ENCODE assay signal across 19 cellular contexts in the genomic region with DNA sequence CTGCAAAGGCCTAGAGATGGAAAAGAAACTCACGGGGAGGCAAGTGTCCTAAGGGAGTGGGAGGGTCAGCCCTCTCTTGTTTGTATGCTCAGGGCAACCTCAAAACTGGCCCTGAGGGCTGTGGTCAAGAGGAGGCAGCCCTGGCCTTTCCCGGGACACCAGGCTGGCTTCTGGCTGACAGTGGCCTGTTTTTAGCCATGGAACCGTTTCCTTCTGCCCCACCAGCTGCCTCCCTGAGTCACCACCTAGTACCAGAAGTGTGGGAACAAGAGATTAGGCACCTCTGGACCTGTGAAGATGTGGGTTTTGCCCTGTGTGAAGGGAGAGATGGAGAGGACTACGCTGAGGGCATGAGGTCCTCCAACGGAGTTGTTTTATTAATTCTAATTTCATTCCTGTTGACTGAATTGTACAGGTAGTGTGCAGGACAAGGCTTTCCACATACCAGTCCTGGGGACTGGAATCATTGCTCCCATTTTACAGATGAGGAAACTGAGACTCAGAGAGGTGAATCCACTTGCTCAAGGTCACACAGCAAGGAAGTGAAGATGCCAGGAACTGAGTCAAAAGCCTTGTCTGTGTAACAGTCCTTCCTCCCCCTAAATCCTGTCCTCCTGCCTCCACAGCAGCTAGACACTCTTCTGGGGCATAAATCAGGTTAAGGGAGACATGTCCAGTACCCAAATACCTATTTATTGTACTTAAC. TPM values are rescaled to one million over a fixed set of nuclear protein-coding genes. Genes with fewer than 3 reads are reported as not detected.
DNase-seq lines count a peak whose midpoint lies in the region; ATAC-seq, FAIRE-seq and TF ChIP-seq lines count a peak whose summit lies in the region.
"Had no signal": no experiment of that assay in that cellular context is flagged by ENCODE, and none has a peak within 500 bp of the region (broad histone marks: within the 10 kb centered on the region; RNA-seq: fewer than 3 reads in every experiment).

No MANE protein-coding gene starts in this region.

- H3K4me1 ChIP-seq in A549 (peaks cover 98% of the 10 kb centered on the region), GM23248 (ENCODE audit: insufficient read depth) (peaks cover 50% of the 10 kb centered on the region), ascending aorta (peaks cover 51 to 76% of the 10 kb centered on the region in 2 donors)

- H3K36me3 ChIP-seq in GM23248 (ENCODE audit: low read depth) (no peaks in the 10 kb centered on the region), ascending aorta (no peaks in the 10 kb centered on the region)

- no peak for TF ChIP-seq EP300 in A549 (IDR thresholded peaks at IDR 0.05)

- H3K4me2 ChIP-seq in A549 (no peak overlapping the region), GM23248 (ENCODE audit: unreplicated experiment) (no peak overlapping the region)
- H3K4me2 ChIP-seq: GM23338 had no signal

- H3K27me3 Mint-ChIP-seq in T-helper 17 cell = no peaks in the 10 kb centered on the region

- peaks cover 24% of the 10 kb centered on the region for H3F3A ChIP-seq in GM23248 (ENCODE audit: insufficient read depth)

- in situ Hi-C loops in GM23248 (cut with MboI) = no loop called here

- H3K4me1 Mint-ChIP-seq in T-helper 17 cell = peaks cover 4% of the 10 kb centered on the region

- ATAC-seq in A549 (no peak), HG03135 (IDR thresholded peaks at IDR 0.05; ENCODE audit: unreplicated experiment) (no peak), T-helper 17 cell (no peak)
- ATAC-seq: GM23338 had no signal

- DNase-seq in A549 (ENCODE audit: low read depth in 1 of 2, low spot score in 1 of 2) = no peak
- DNase-seq in GM23248 = peak; percentile 42
- DNase-seq in ascending aorta (ENCODE audit: low spot score in 2 of 2) = no peak
- DNase-seq in glomerular visceral epithelial cell (ENCODE audit: extremely low spot score) = peak; percentile 88
- DNase-seq in T-helper 17 cell = no peak
- no peak for DNase-seq in retina
- DNase-seq in occipital lobe (lab: John Stamatoyannopoulos, UW) = no peak
- DNase-seq: AML-193, Caco-2, DMS53, GDM1, HFFc6, Kasumi-1, NCI-H1417 treated with DMSO at 0.1 percent for 48 hours, NCI-H2029 treated with DMSO at 0.1 percent for 48 hours, NCI-H524 had no signal

- H3K4me3 ChIP-seq in A549 (no peak overlapping the region), GM23248 (no peak overlapping the region), ascending aorta (no peak overlapping the region)
- H3K4me3 ChIP-seq: GM23338 had no signal

- H3K27ac Mint-ChIP-seq in T-helper 17 cell = no peak overlapping the region
- H3K27ac Mint-ChIP-seq: GM23338, HFFc6 had no signal

- WGBS in A549 (ENCODE audit: missing lambda C conversion rate) = 68% methylated on average over 5 of the region's 5 CpGs
- WGBS in GM23248 (ENCODE audit: low coverage in 1 of 2, low lambda C conversion rate in 2 of 2, missing lambda C conversion rate in 2 of 2), 2 experiments = 69 to 79% methylated on average over 5 of the region's 5 CpGs

- no peak for TF ChIP-seq RAD21 in A549 (conservative IDR thresholded peaks at IDR 0.05 in 1 of 2, IDR thresholded peaks at IDR 0.05 in 1 of 2)

- POLR2A ChIA-PET in A549 (lab: Yijun Ruan, JAX) = no interaction called here

- no peaks in the 10 kb centered on the region for H3K79me2 ChIP-seq in GM23248 (ENCODE audit: insufficient read depth)

- H3K9me2 ChIP-seq in GM23248 (ENCODE audit: insufficient read depth) = no peaks in the 10 kb centered on the region

- no peaks in the 10 kb centered on the region for H3K36me3 Mint-ChIP-seq in T-helper 17 cell (ENCODE audit: low read depth)

- no peak overlapping the region for H3K9ac ChIP-seq in GM23248

- H3K27ac ChIP-seq in A549 (peak overlapping the region; percentile 84 to 86; a peak in 5 of 6 replicates), GM23248 (no peak overlapping the region), ascending aorta (peak overlapping the region; percentile 94 to 95)

- no peaks in the 10 kb centered on the region for H3K9me3 ChIP-seq in A549
- no peaks in the 10 kb centered on the region for H3K9me3 ChIP-seq in GM23248 (ENCODE audit: low read depth)
- no peaks in the 10 kb centered on the region for H3K9me3 ChIP-seq in ascending aorta
- no peaks in the 10 kb centered on the region for H3K9me3 ChIP-seq in T-helper 17 cell (ENCODE audit: control insufficient read depth, low read length, poor library complexity, severe bottlenecking)
- H3K9me3 ChIP-seq: Caco-2 had no signal

- H3K27me3 ChIP-seq in GM23248 (replicated peaks; ENCODE audit: insufficient read depth) = no peaks in the 10 kb centered on the region
- H3K27me3 ChIP-seq in ascending aorta = no peaks in the 10 kb centered on the region

- no peak for TF ChIP-seq POLR2A in A549 (IDR thresholded peaks at IDR 0.05; ENCODE audit: low read length)

- no peaks in the 10 kb centered on the region for H4K20me1 ChIP-seq in GM23248 (ENCODE audit: insufficient read depth)

- FAIRE-seq in A549 (lab: Jason Lieb, UNC) = no peak

- no peak overlapping the region for H3K4me3 Mint-ChIP-seq in T-helper 17 cell
- H3K4me3 Mint-ChIP-seq: GM23338, HFFc6 had no signal

- no peak for TF ChIP-seq CTCF in A549 (IDR thresholded peaks at IDR 0.05)
- TF ChIP-seq CTCF in ascending aorta (IDR thresholded peaks at IDR 0.05) = no peak

- CTCF ChIA-PET in A549 (lab: Yijun Ruan, JAX) = interaction anchor here (0.6 to 14.7 kb wide), 5 partner anchors 13 to 112 kb away, joined by 3 to 145 read pairs (median 3); a partner anchor contains a TSS

- intact Hi-C loops in ascending aorta (cut with DNase I) = loop anchor here (5.0 to 10.0 kb wide), 2 partner anchors 115 to 278 kb away; a partner anchor contains a TSS

- H2AFZ ChIP-seq in GM23248 = no peak overlapping the region

TF ChIP-seq in A549, 52 proteins besides CTCF, POLR2A, EP300 and RAD21 (continues in another document):
- TF ChIP-seq, protein P1, sequence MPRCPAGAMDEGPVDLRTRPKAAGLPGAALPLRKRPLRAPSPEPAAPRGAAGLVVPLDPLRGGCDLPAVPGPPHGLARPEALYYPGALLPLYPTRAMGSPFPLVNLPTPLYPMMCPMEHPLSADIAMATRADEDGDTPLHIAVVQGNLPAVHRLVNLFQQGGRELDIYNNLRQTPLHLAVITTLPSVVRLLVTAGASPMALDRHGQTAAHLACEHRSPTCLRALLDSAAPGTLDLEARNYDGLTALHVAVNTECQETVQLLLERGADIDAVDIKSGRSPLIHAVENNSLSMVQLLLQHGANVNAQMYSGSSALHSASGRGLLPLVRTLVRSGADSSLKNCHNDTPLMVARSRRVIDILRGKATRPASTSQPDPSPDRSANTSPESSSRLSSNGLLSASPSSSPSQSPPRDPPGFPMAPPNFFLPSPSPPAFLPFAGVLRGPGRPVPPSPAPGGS (IDR thresholded peaks at IDR 0.05) = no peak
- TF ChIP-seq RARB (CRISPR knock-in tag; IDR thresholded peaks at IDR 0.05) (no peak), RNF2 (IDR thresholded peaks at IDR 0.05; ENCODE audit: borderline replicate concordance, low read depth) (no peak), MAFK (IDR thresholded peaks at IDR 0.05; ENCODE audit: partially characterized antibody) (no peak), ZFP36 (IDR thresholded peaks at IDR 0.05; ENCODE audit: borderline replicate concordance, partially characterized antibody) (peak; percentile 19), TFCP2L1 (CRISPR knock-in tag; IDR thresholded peaks at IDR 0.05) (no peak), RCOR1 (IDR thresholded peaks at IDR 0.05; ENCODE audit: low read depth, low read length) (no peak), KDM1A (IDR thresholded peaks at IDR 0.05; ENCODE audit: low read depth) (peak; percentile 63; the same call in 1 of the 2 replicates), HOXA7 (CRISPR knock-in tag; IDR thresholded peaks at IDR 0.05) (no peak)

RNA-seq across cellular contexts. Expression of a gene that starts 5.5 kb away (rescaled TPM):
- 1.0 and 1.5 TPM in 2 replicates for polyA plus RNA-seq in A549 (2011; rRNA removed)
- polyA plus RNA-seq in A549 (2012; cell fraction: cytosol; rRNA removed) = 1.5 and 3.0 TPM in 2 replicates
- polyA plus RNA-seq in A549 (2012; cell fraction: nucleus; rRNA removed) = 3.0 and 4.0 TPM in 2 replicates
- polyA plus RNA-seq in A549 (2017; fragmentation: RNase III; extraction: RNeasy Plus Mini Kit Qiagen cat#74134 plus additional on column Dnase treatment) = 1.9 to 3.7 TPM (median 3.4 TPM) in 3 replicates
- polyA minus RNA-seq in A549 (2011; rRNA and poly(A)+ RNA removed) = 0.83 and 1.8 TPM in 2 replicates
- total RNA-seq in GM23248 (2014; rRNA removed; shearing (Covaris generic)) = not detected in 2 replicates
- not detected in 2 replicates for polyA plus RNA-seq in GM23248 (2016; fragmentation: Nextera tagmentation; extraction: Ambion mirVana)
- total RNA-seq in ascending aorta = 21.8 TPM
- not detected for total RNA-seq in T-helper 17 cell
- 0.78 TPM for total RNA-seq in occipital lobe
- total RNA-seq: A673, Caco-2, GM23338, HFFc6 had no signal

RNA-seq across cellular contexts. Expression of a gene that starts 20.8 kb away (rescaled TPM):
- polyA plus RNA-seq in A549 (2011; rRNA removed) = 0.09 and 0.20 TPM in 2 replicates
- 0.53 and 0.70 TPM in 2 replicates for polyA plus RNA-seq in A549 (2012; cell fraction: cytosol; rRNA removed)
- 3.9 and 4.1 TPM in 2 replicates for polyA plus RNA-seq in A549 (2012; cell fraction: nucleus; rRNA removed)
- polyA plus RNA-seq in A549 (2017; fragmentation: RNase III; extraction: RNeasy Plus Mini Kit Qiagen cat#74134 plus additional on column Dnase treatment) = 0.36 to 0.63 TPM (median 0.51 TPM) in 3 replicates
- polyA minus RNA-seq in A549 (2011; rRNA and poly(A)+ RNA removed) = 0.21 and 0.34 TPM in 2 replicates
- total RNA-seq in GM23248 (2014; rRNA removed; shearing (Covaris generic)) = 0.63 TPM in 1 of 2 replicates, not detected in the other
- not detected in 2 replicates for polyA plus RNA-seq in GM23248 (2016; fragmentation: Nextera tagmentation; extraction: Ambion mirVana)
- not detected for total RNA-seq in ascending aorta
- not detected for total RNA-seq in T-helper 17 cell
- total RNA-seq in occipital lobe = 0.78 TPM

RNA-seq across cellular contexts. Expression of a gene that starts 30.4 kb away (rescaled TPM):
- 0.46 and 0.53 TPM in 2 replicates for polyA plus RNA-seq in A549 (2011; rRNA removed)
- polyA plus RNA-seq in A549 (2012; cell fraction: cytosol; rRNA removed) = 0.53 and 1.1 TPM in 2 replicates
- 0.76 and 1.00 TPM in 2 replicates for polyA plus RNA-seq in A549 (2012; cell fraction: nucleus; rRNA removed)
- 0.70 to 1.3 TPM (median 0.96 TPM) in 3 replicates for polyA plus RNA-seq in A549 (2017; fragmentation: RNase III; extraction: RNeasy Plus Mini Kit Qiagen cat#74134 plus additional on column Dnase treatment)
- 0.29 TPM in 1 of 2 replicates, not detected in the other for polyA minus RNA-seq in A549 (2011; rRNA and poly(A)+ RNA removed)
- total RNA-seq in GM23248 (2014; rRNA removed; shearing (Covaris generic)) = not detected in 2 replicates
- not detected in 2 replicates for polyA plus RNA-seq in GM23248 (2016; fragmentation: Nextera tagmentation; extraction: Ambion mirVana)
- total RNA-seq in ascending aorta = 13.0 TPM
- total RNA-seq in T-helper 17 cell = not detected
- total RNA-seq in occipital lobe = 3.0 TPM
- total RNA-seq: A673, HFFc6 had no signal

RNA-seq across cellular contexts. Expression of a gene that starts 30.5 kb away (rescaled TPM):
- polyA plus RNA-seq in A549 (2011; rRNA removed) (0.06 and 0.08 TPM in 2 replicates), A549 (2017; fragmentation: RNase III; extraction: RNeasy Plus Mini Kit Qiagen cat#74134 plus additional on column Dnase treatment) (0.04 to 0.24 TPM (median 0.15 TPM) in 3 replicates), GM23248 (2016; fragmentation: Nextera tagmentation; extraction: Ambion mirVana) (not detected in 2 replicates)
- polyA plus RNA-seq in A549 (2012; cell fraction: cytosol; rRNA removed) = 0.04 TPM in 2 replicates
- 0.02 and 0.16 TPM in 2 replicates for polyA plus RNA-seq in A549 (2012; cell fraction: nucleus; rRNA removed)
- polyA minus RNA-seq in A549 (2011; rRNA and poly(A)+ RNA removed) = 0.12 and 0.63 TPM in 2 replicates
- total RNA-seq in GM23248 (2014; rRNA removed; shearing (Covaris generic)) = not detected in 2 replicates
- total RNA-seq in ascending aorta (not detected), T-helper 17 cell (not detected), occipital lobe (1.7 TPM)
- total RNA-seq: A673, Caco-2, GM23338, HFFc6 had no signal
- polyA plus RNA-seq: GM23338 had no signal

Comparison
In these comparisons a context has a peak if more than half of its experiments do, and no peak if none do; other contexts are left out.
1. DNase-seq: peak in GM23248 (single experiment) and glomerular visceral epithelial cell (single experiment); none in A549 (0 of 2), ascending aorta (0 of 2), T-helper 17 cell (0 of 3), retina (single experiment) and occipital lobe (single experiment).
2. RNA of a gene that starts 5.5 kb away (total RNA-seq): 21.8 TPM in ascending aorta (single experiment); 0.78 TPM in occipital lobe (single experiment), not detected in GM23248 and not detected in T-helper 17 cell; every median in the first group is over 10 times any median in the second.